ENCODE assay signal across 16 cellular contexts in the genomic region with DNA sequence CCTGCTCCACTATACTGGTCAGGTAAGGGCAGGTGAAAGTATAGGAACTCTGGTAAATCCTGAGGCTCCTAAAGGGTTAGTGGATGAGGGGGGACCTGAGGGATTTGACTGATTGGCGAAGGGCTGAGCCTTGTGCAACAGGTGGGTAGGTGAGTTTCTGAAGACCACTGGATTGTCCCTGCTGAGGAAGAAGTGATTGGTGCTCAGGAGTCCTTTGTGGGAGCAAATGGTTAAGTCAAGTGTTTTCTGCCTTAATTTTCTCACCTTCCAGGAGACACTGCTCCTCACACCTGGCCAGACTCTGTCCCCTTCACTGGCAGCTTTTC.
"Had no signal": no experiment of that assay in that cellular context is flagged by ENCODE, and none has a peak within 500 bp of the region (broad histone marks: within the 10 kb centered on the region; RNA-seq: fewer than 3 reads in every experiment).

No MANE protein-coding gene starts in this region.

- H3K9me3 ChIP-seq: body of pancreas, left lung, right atrium auricular region, suprapubic skin, upper lobe of left lung had no signal

- H3K36me3 ChIP-seq: left lung, right atrium auricular region, suprapubic skin, upper lobe of left lung had no signal

- H3K27ac ChIP-seq: body of pancreas, left lung, right atrium auricular region, upper lobe of left lung had no signal

- ATAC-seq: natural killer cell treated with Interleukin-12 subunit alpha and Interleukin-12 subunit beta and Interleukin-15 and Interleukin-18, amount 100 ng/mL, for 72 hours; stimulated activated naive CD8-positive, alpha-beta T cell treated with anti-CD3 and anti-CD28 coated beads, Interleukin-15, Interleukin-2, amounts not matched to agents 100 U/mL and 50 U/mL, for 24 hours had no signal

- DNase-seq: activated CD4-positive, alpha-beta T cell treated with anti-CD3 and anti-CD28 coated beads, Interleukin-2, amount 10 ng/mL, durations not matched to agents 24 days and 14 days; activated CD8-positive, alpha-beta memory T cell treated with anti-CD3 and anti-CD28 coated beads, Interleukin-2, amount 50 U/mL, for 48 hours; activated gamma-delta T cell treated with Interleukin-2 at 50 U/mL for 16 hours; activated T-cell treated with anti-CD3 and anti-CD28 coated beads, Interleukin-2, amount 50 U/mL, for 72 hours; amniotic stem cell; body of pancreas; cortex of kidney; effector CD8-positive, alpha-beta T cell; left lung; small intestine; stimulated activated naive CD8-positive, alpha-beta T cell treated with anti-CD3 and anti-CD28 coated beads, Interleukin-15, Interleukin-2, amounts not matched to agents 100 U/mL and 50 U/mL, for 24 hours; SW 1271; upper lobe of left lung had no signal

- H3K27me3 ChIP-seq: body of pancreas, left lung, right atrium auricular region, suprapubic skin, upper lobe of left lung had no signal

- H3K4me1 ChIP-seq: right atrium auricular region had no signal

- H3K4me3 ChIP-seq: body of pancreas, left lung, right atrium auricular region, suprapubic skin, upper lobe of left lung had no signal
